Comparison of ENCODE assay signal across 9 cellular contexts in genomic region chr17:77405867-77406513, GRCh38.
DNase-seq lines count a peak whose midpoint lies in the region; ATAC-seq, FAIRE-seq and TF ChIP-seq lines count a peak whose summit lies in the region.
"Had no signal": no experiment of that assay in that cellular context is flagged by ENCODE, and none has a peak within 500 bp of the region (broad histone marks: within the 10 kb centered on the region; RNA-seq: fewer than 3 reads in every experiment).

No MANE protein-coding gene starts in this region.

- WGBS in esophagus squamous epithelium, 2 donors = 55 to 78% methylated on average over 4 of the region's 10 CpGs

- POLR2A ChIA-PET in RWPE1 (lab: Yijun Ruan, JAX; ENCODE audit: low non-redundant PET) = no interaction called here

- H3K9me3 ChIP-seq in esophagus squamous epithelium = no peaks in the 10 kb centered on the region

- H3K36me3 Mint-ChIP-seq in stimulated activated memory B cell treated with anti-CD40 and anti-IgM and Interleukin-4, amounts not matched to agents 10 μg/mL and 1 μg/mL and 100 μg/mL, for 72 hours = peaks cover 20% of the 10 kb centered on the region

- ATAC-seq in stimulated activated memory B cell treated with anti-CD40 and anti-IgM and Interleukin-4, amounts not matched to agents 10 μg/mL and 1 μg/mL and 100 μg/mL, for 72 hours = peak; percentile 73
- no peak for ATAC-seq in HG02763 (IDR thresholded peaks at IDR 0.05; ENCODE audit: unreplicated experiment)
- ATAC-seq in GM19463 (IDR thresholded peaks at IDR 0.05; ENCODE audit: unreplicated experiment) = no peak

- peak overlapping the region; percentile 95 for H3K27ac Mint-ChIP-seq in stimulated activated memory B cell treated with anti-CD40 and anti-IgM and Interleukin-4, amounts not matched to agents 10 μg/mL and 1 μg/mL and 100 μg/mL, for 72 hours

- H3K27me3 ChIP-seq in esophagus squamous epithelium = no peaks in the 10 kb centered on the region

- CTCF ChIA-PET in RWPE1 (lab: Yijun Ruan, JAX) = interaction anchor here (0.7 kb wide), 1 partner anchor 317 kb away, joined by 4 read pairs; no protein-coding TSS in a partner anchor

- peaks cover 96% of the 10 kb centered on the region for H3K4me1 Mint-ChIP-seq in stimulated activated memory B cell treated with anti-CD40 and anti-IgM and Interleukin-4, amounts not matched to agents 10 μg/mL and 1 μg/mL and 100 μg/mL, for 72 hours

- H3K4me3 ChIP-seq in esophagus squamous epithelium = peak overlapping the region in 2 of 4 donors; percentile 16 to 49

- no peak for TF ChIP-seq CTCF in RWPE1 (conservative IDR thresholded peaks at IDR 0.05; ENCODE audit: low read depth)
- TF ChIP-seq CTCF in esophagus squamous epithelium (IDR thresholded peaks at IDR 0.05) = no peak

- FAIRE-seq in GM19239 (lab: Jason Lieb, UNC) = peak; percentile 28

- peaks cover 54 to 92% (median 74%) of the 10 kb centered on the region in 3 donors for H3K4me1 ChIP-seq in esophagus squamous epithelium

- no peaks in the 10 kb centered on the region for H3K9me3 Mint-ChIP-seq in stimulated activated memory B cell treated with anti-CD40 and anti-IgM and Interleukin-4, amounts not matched to agents 10 μg/mL and 1 μg/mL and 100 μg/mL, for 72 hours

- intact Hi-C loops in esophagus squamous epithelium (cut with DNase I) = no loop called here

- TF ChIP-seq POLR2A in esophagus squamous epithelium (IDR thresholded peaks at IDR 0.05) = peak in 1 of 4 donors; percentile 9

- H3K27ac ChIP-seq in RWPE1 = peak overlapping the region; percentile 98
- H3K27ac ChIP-seq in esophagus squamous epithelium = peak overlapping the region; percentile 40 to 91 (median 85)

- H3K36me3 ChIP-seq in esophagus squamous epithelium = peaks cover 9 to 33% (median 11%) of the 10 kb centered on the region in 3 donors

- peak overlapping the region; percentile 88 for H3K4me3 Mint-ChIP-seq in stimulated activated memory B cell treated with anti-CD40 and anti-IgM and Interleukin-4, amounts not matched to agents 10 μg/mL and 1 μg/mL and 100 μg/mL, for 72 hours

- no peaks in the 10 kb centered on the region for H3K27me3 Mint-ChIP-seq in stimulated activated memory B cell treated with anti-CD40 and anti-IgM and Interleukin-4, amounts not matched to agents 10 μg/mL and 1 μg/mL and 100 μg/mL, for 72 hours

- DNase-seq in GM19239 (ENCODE audit: insufficient read length, low spot score) = no peak
- DNase-seq in RWPE1 (ENCODE audit: low spot score) = no peak
- DNase-seq in esophagus squamous epithelium (lab: John Stamatoyannopoulos, UW) = no peak
- no peak for DNase-seq in NCI-H1930 (lab: John Stamatoyannopoulos, UW)
- DNase-seq in HUDEP-2 (lab: John Stamatoyannopoulos, UW; ENCODE audit: unreplicated experiment in 76 of 76) = no peak
- DNase-seq: T1000 had no signal
